In the genomic region with DNA sequence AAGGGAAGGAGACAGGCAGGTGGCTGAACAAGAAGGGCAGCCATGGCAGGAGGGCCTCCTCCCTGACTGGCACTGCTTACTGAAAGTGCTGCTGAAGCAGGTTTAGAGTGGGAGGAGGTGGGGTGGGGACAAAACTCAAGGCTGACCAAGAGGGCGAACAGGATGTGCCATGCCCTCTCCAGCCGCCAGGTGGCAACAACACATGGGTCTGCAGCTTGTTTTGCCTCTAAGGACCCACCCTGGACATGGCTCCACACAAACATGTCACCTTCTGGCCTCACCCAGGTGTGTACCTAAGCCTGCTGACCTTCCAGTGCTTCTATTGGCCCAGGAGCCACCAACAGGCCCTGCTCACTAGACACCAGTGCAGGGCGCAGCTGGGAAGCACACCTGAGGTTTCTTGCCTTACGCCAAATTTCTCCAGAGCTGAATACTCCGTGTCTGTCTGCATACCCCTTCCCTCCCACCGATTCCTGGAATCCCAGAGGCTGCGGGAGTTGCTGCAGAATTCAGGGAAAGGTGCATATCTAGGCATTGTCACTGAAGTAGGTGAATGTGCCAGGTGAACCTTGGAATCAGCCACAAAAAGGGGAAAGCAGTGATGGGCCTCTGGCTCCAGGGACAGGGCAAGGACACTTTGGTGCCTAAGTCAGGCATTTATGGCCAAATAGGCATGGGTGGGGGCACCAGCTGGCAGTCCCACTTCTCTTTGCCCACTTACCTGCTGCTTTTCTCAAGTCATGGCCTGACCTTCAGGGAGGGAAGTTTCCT, we compare ENCODE assay signal across 8 cellular contexts.
DNase-seq lines count a peak whose midpoint lies in the region; ATAC-seq lines count a peak whose summit lies in the region.

No MANE protein-coding gene starts in this region.

- peak; percentile 66 for ATAC-seq in HG03039 (IDR thresholded peaks at IDR 0.05; ENCODE audit: unreplicated experiment)

- DNase-seq in DMS79 treated with DMSO at 0.1 percent for 48 hours (lab: John Stamatoyannopoulos, UW) (peak; percentile 9), DMS79 (lab: John Stamatoyannopoulos, UW) (no peak), NCI-H345 (lab: John Stamatoyannopoulos, UW) (peak; percentile 63), dedifferentiated amniotic fluid mesenchymal stem cell (ENCODE audit: extremely low spot score) (peak; percentile 34), left kidney (ENCODE audit: low read depth, low spot score) (peak; percentile 90)
- DNase-seq in activated CD4-positive, alpha-beta T cell treated with anti-CD3 and anti-CD28 coated beads for 48 hours, result peak; percentile 82
- peak; percentile 61 to 63 for DNase-seq in stimulated activated CD4-positive, alpha-beta T cell treated with anti-CD3 and anti-CD28 coated beads, Interleukin-4, amount 100 ng/mL, for 48 hours (ENCODE audit: low read depth in 2 of 2)
